In genomic region chr3:28726840-28727239, GRCh38 we compare ENCODE assay signal across 9 cellular contexts.
A peak's percentile ranks its signal among the peaks of the same experiment; 100 is the strongest.
DNase-seq lines count a peak whose midpoint lies in the region; ATAC-seq and TF ChIP-seq lines count a peak whose summit lies in the region.
"Had no signal": no experiment of that assay in that cellular context is flagged by ENCODE, and none has a peak within 500 bp of the region (broad histone marks: within the 10 kb centered on the region; RNA-seq: fewer than 3 reads in every experiment).

No MANE protein-coding gene starts in this region.

- intact Hi-C loops in activated T-helper 2 cell treated with anti-CD3 and anti-CD28 coated beads, Interferon-gamma antibody, Interleukin-2, Interleukin-4, amounts not matched to agents 10 μg/mL and 5 μg/mL and 100 μg/mL, durations not matched to agents 14 hours and 24 hours and 36 hours (cut with micrococcal nuclease) = no loop called here

- H3K36me3 Mint-ChIP-seq in endodermal cell (ENCODE audit: low read depth) (no peaks in the 10 kb centered on the region), nephron progenitor cell (ENCODE audit: low read depth) (no peaks in the 10 kb centered on the region)
- H3K36me3 Mint-ChIP-seq in activated T-helper 2 cell treated with anti-CD3 and anti-CD28 coated beads, Interferon-gamma antibody, Interleukin-2, Interleukin-4, amounts not matched to agents 10 μg/mL and 5 μg/mL and 100 μg/mL, durations not matched to agents 14 hours and 24 hours and 36 hours (ENCODE audit: low read depth) = no peaks in the 10 kb centered on the region
- H3K36me3 Mint-ChIP-seq: memory B cell had no signal

- H3K27ac Mint-ChIP-seq in endodermal cell (no peak overlapping the region), nephron progenitor cell (no peak overlapping the region)
- H3K27ac Mint-ChIP-seq in activated T-helper 2 cell treated with anti-CD3 and anti-CD28 coated beads, Interferon-gamma antibody, Interleukin-2, Interleukin-4, amounts not matched to agents 10 μg/mL and 5 μg/mL and 100 μg/mL, durations not matched to agents 14 hours and 24 hours and 36 hours = no peak overlapping the region
- H3K27ac Mint-ChIP-seq: memory B cell had no signal

- H3K27me3 ChIP-seq in BJ (ENCODE audit: control insufficient read depth, insufficient read depth, low read length) (no peaks in the 10 kb centered on the region), endodermal cell (ENCODE audit: control insufficient read depth, insufficient read depth, low read length, poor library complexity, severe bottlenecking) (no peaks in the 10 kb centered on the region)

- H3K4me3 ChIP-seq in BJ (ENCODE audit: low read depth, low read length) (no peak overlapping the region), endodermal cell (ENCODE audit: low read length) (no peak overlapping the region)

- peaks cover 4% of the 10 kb centered on the region for H3K9me3 ChIP-seq in endodermal cell (ENCODE audit: control insufficient read depth, low read length)

- POLR2A ChIA-PET in BJ (lab: Charles Lee) = no interaction called here

- DNase-seq in BJ (ENCODE audit: low read depth) (no peak), NCI-H524 treated with DMSO at 0.1 percent for 48 hours (lab: John Stamatoyannopoulos, UW) (peak; percentile 11), endodermal cell (peak; percentile 89), nephron progenitor cell (peak; percentile 48)
- DNase-seq in activated T-helper 2 cell treated with anti-CD3 and anti-CD28 coated beads, Interferon-gamma antibody, Interleukin-2, Interleukin-4, amounts not matched to agents 10 μg/mL and 5 μg/mL and 100 μg/mL, durations not matched to agents 14 hours and 24 hours and 36 hours (ENCODE audit: low spot score) = no peak

- 20 to 59% methylated on average over 1 to 3 of the region's 3 CpGs for WGBS in endodermal cell (ENCODE audit: insufficient coverage in 1 of 2, insufficient read length in 1 of 2), 2 experiments

- H3K9me3 Mint-ChIP-seq in endodermal cell (no peaks in the 10 kb centered on the region), nephron progenitor cell (no peaks in the 10 kb centered on the region)
- H3K9me3 Mint-ChIP-seq in activated T-helper 2 cell treated with anti-CD3 and anti-CD28 coated beads, Interferon-gamma antibody, Interleukin-2, Interleukin-4, amounts not matched to agents 10 μg/mL and 5 μg/mL and 100 μg/mL, durations not matched to agents 14 hours and 24 hours and 36 hours = no peaks in the 10 kb centered on the region
- H3K9me3 Mint-ChIP-seq: memory B cell had no signal

- TF ChIP-seq CTCF in BJ (IDR thresholded peaks at IDR 0.05; ENCODE audit: insufficient read depth, low read depth, low read length) = peak; percentile 43
- peak; percentile 90 for TF ChIP-seq CTCF in endodermal cell (conservative IDR thresholded peaks at IDR 0.05)
- peak; percentile 63 for TF ChIP-seq CTCF in nephron progenitor cell (IDR thresholded peaks at IDR 0.05)

- no peaks in the 10 kb centered on the region for H3K36me3 ChIP-seq in BJ (ENCODE audit: control insufficient read depth, insufficient read depth, low read length)
- no peaks in the 10 kb centered on the region for H3K36me3 ChIP-seq in endodermal cell (ENCODE audit: control insufficient read depth, insufficient read depth, low read length)

- H3K4me1 ChIP-seq in endodermal cell (ENCODE audit: control insufficient read depth, insufficient read depth, low read length) = no peaks in the 10 kb centered on the region

- H3K27me3 Mint-ChIP-seq in endodermal cell (ENCODE audit: insufficient read depth) (no peaks in the 10 kb centered on the region), nephron progenitor cell (ENCODE audit: low read depth, poor library complexity) (peaks cover 7% of the 10 kb centered on the region)
- no peaks in the 10 kb centered on the region for H3K27me3 Mint-ChIP-seq in activated T-helper 2 cell treated with anti-CD3 and anti-CD28 coated beads, Interferon-gamma antibody, Interleukin-2, Interleukin-4, amounts not matched to agents 10 μg/mL and 5 μg/mL and 100 μg/mL, durations not matched to agents 14 hours and 24 hours and 36 hours (ENCODE audit: low read depth)
- H3K27me3 Mint-ChIP-seq: memory B cell had no signal

- H3K4me3 Mint-ChIP-seq in endodermal cell (no peak overlapping the region), nephron progenitor cell (no peak overlapping the region)
- no peak overlapping the region for H3K4me3 Mint-ChIP-seq in activated T-helper 2 cell treated with anti-CD3 and anti-CD28 coated beads, Interferon-gamma antibody, Interleukin-2, Interleukin-4, amounts not matched to agents 10 μg/mL and 5 μg/mL and 100 μg/mL, durations not matched to agents 14 hours and 24 hours and 36 hours (ENCODE audit: low read depth)
- H3K4me3 Mint-ChIP-seq: memory B cell had no signal

- CTCF ChIA-PET in BJ (lab: Yijun Ruan, JAX) = interaction anchor here (0.7 to 1.3 kb wide), 2 partner anchors 15 to 59 kb away, joined by 3 read pairs; no protein-coding TSS in a partner anchor

- H3K27ac ChIP-seq in endodermal cell (ENCODE audit: low read depth, low read length) = no peak overlapping the region

- peaks cover 1% of the 10 kb centered on the region for H3K4me1 Mint-ChIP-seq in endodermal cell
- no peaks in the 10 kb centered on the region for H3K4me1 Mint-ChIP-seq in nephron progenitor cell
- no peaks in the 10 kb centered on the region for H3K4me1 Mint-ChIP-seq in activated T-helper 2 cell treated with anti-CD3 and anti-CD28 coated beads, Interferon-gamma antibody, Interleukin-2, Interleukin-4, amounts not matched to agents 10 μg/mL and 5 μg/mL and 100 μg/mL, durations not matched to agents 14 hours and 24 hours and 36 hours (ENCODE audit: low read depth)
- H3K4me1 Mint-ChIP-seq: memory B cell had no signal

- ATAC-seq in GM18519 (IDR thresholded peaks at IDR 0.05; ENCODE audit: low FRiP score, unreplicated experiment) = peak; percentile 92
- peak; percentile 79 for ATAC-seq in HG03095 (IDR thresholded peaks at IDR 0.05; ENCODE audit: unreplicated experiment)
- no peak for ATAC-seq in GM21737 (IDR thresholded peaks at IDR 0.05; ENCODE audit: unreplicated experiment)

- no peak overlapping the region for H3K9ac ChIP-seq in endodermal cell (ENCODE audit: extremely low read depth, low read length, poor library complexity, severe bottlenecking)

Comparison
In these comparisons a context has a peak if more than half of its experiments do, and no peak if none do; other contexts are left out.
1. DNase-seq: peak in NCI-H524 treated with DMSO at 0.1 percent for 48 hours (single experiment), endodermal cell (single experiment) and nephron progenitor cell (single experiment); none in BJ (single experiment) and activated T-helper 2 cell treated with anti-CD3 and anti-CD28 coated beads, Interferon-gamma antibody, Interleukin-2, Interleukin-4, amounts not matched to agents 10 μg/mL and 5 μg/mL and 100 μg/mL, durations not matched to agents 14 hours and 24 hours and 36 hours (single experiment).
2. Peak in every context shown above with its lines, with median percentiles within 50 percentile points of each other: CTCF ChIP-seq.